ENCODE assay signal across 1 cellular context in genomic region chr11:1642288-1643145, GRCh38.
TF ChIP-seq lines count a peak whose summit lies in the region.

No MANE protein-coding gene starts in this region.

TF ChIP-seq in SK-N-SH treated with all-trans-retinoic acid at 6 μM for 48 hours, 23 proteins besides CTCF, POLR2A, EP300 and RAD21 (continued from another document):
- TF ChIP-seq, protein P1, sequence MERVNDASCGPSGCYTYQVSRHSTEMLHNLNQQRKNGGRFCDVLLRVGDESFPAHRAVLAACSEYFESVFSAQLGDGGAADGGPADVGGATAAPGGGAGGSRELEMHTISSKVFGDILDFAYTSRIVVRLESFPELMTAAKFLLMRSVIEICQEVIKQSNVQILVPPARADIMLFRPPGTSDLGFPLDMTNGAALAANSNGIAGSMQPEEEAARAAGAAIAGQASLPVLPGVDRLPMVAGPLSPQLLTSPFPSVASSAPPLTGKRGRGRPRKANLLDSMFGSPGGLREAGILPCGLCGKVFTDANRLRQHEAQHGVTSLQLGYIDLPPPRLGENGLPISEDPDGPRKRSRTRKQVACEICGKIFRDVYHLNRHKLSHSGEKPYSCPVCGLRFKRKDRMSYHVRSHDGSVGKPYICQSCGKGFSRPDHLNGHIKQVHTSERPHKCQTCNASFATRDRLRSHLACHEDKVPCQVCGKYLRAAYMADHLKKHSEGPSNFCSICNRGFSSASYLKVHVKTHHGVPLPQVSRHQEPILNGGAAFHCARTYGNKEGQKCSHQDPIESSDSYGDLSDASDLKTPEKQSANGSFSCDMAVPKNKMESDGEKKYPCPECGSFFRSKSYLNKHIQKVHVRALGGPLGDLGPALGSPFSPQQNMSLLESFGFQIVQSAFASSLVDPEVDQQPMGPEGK (CRISPR knock-in tag; IDR thresholded peaks at IDR 0.05; ENCODE audit: borderline replicate concordance): no peak
- TF ChIP-seq RARB (CRISPR knock-in tag; IDR thresholded peaks at IDR 0.05) (no peak), ZNF8 (CRISPR knock-in tag; IDR thresholded peaks at IDR 0.05) (no peak), CSDC2 (CRISPR knock-in tag; IDR thresholded peaks at IDR 0.05) (no peak)
